In the genomic region with DNA sequence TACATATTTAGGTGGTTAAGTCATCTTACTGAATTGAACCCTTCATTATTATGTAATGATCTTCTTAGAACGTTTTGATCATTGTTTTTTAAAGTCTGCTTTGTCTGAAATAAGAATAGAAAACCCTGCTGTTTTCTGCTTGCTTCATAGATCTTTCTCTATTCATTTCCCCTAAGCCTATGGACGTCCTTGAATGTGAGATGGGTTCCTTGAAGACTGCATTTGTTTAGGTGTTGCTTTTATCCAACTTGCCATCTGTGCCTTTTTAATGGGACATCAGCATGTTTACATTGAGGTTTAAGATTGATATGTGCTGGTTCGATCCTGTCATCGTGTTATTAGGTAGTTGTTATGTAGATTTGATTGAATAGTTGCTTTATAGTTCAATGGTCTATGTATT, we compare ENCODE assay signal across 29 cellular contexts.
"Had no signal": no experiment of that assay in that cellular context is flagged by ENCODE, and none has a peak within 500 bp of the region (broad histone marks: within the 10 kb centered on the region; RNA-seq: fewer than 3 reads in every experiment).

No MANE protein-coding gene starts in this region.

- H3K27ac Mint-ChIP-seq: natural killer cell; nephron; neural progenitor cell; progenitor cell of endocrine pancreas; stimulated activated effector memory CD8-positive, alpha-beta T cell treated with anti-CD3 and anti-CD28 coated beads, Interleukin-12 subunit alpha, Interleukin-12 subunit beta, amount 100 ng/mL, for 72 hours; stimulated activated naive B cell treated with anti-CD40 and anti-IgM and Interleukin-4, amounts not matched to agents 10 μg/mL and 1 μg/mL and 100 μg/mL, for 72 hours; stimulated activated naive CD8-positive, alpha-beta T cell treated with anti-CD3 and anti-CD28 coated beads, Interleukin-15, Interleukin-2, amounts not matched to agents 100 ng/mL and 50 ng/mL, for 24 hours had no signal

- H3K27me3 ChIP-seq: neural progenitor cell, ovary, right lobe of liver, stomach, thyroid gland, tibial nerve, upper lobe of left lung, vagina had no signal

- DNase-seq: natural killer cell; occipital lobe; ovary; posterior cingulate gyrus; psoas muscle; right cardiac atrium; right lobe of liver; sigmoid colon; small intestine; stimulated activated CD4-positive, alpha-beta T cell treated with anti-CD3 and anti-CD28 coated beads, Interleukin-15, amount 100 ng/mL, for 24 hours; stimulated activated CD4-positive, alpha-beta T cell treated with anti-CD3 and anti-CD28 coated beads, Interleukin-2, amount 100 ng/mL, for 24 hours; stimulated activated CD4-positive, alpha-beta T cell treated with anti-CD3 and anti-CD28 coated beads, Interleukin-2, amount 100 ng/mL, for 48 hours; stimulated activated CD4-positive, alpha-beta T cell treated with anti-CD3 and anti-CD28 coated beads, Interleukin-4, amount 100 ng/mL, for 24 hours; stimulated activated naive B cell treated with anti-CD40 and anti-IgM and Interleukin-4, amounts not matched to agents 10 μg/mL and 1 μg/mL and 100 μg/mL, for 72 hours; stimulated activated naive CD4-positive, alpha-beta T cell treated with Interleukin-2 at 50 U/mL for 16 hours; stomach; thyroid gland; trophoblast cell; upper lobe of left lung had no signal

- H3K27me3 Mint-ChIP-seq: progenitor cell of endocrine pancreas had no signal

- H3K36me3 Mint-ChIP-seq: neural progenitor cell; stimulated activated effector memory CD8-positive, alpha-beta T cell treated with anti-CD3 and anti-CD28 coated beads, Interleukin-12 subunit alpha, Interleukin-12 subunit beta, amount 100 ng/mL, for 72 hours; stimulated activated naive B cell treated with anti-CD40 and anti-IgM and Interleukin-4, amounts not matched to agents 10 μg/mL and 1 μg/mL and 100 μg/mL, for 72 hours had no signal

- H3K27ac ChIP-seq: neural progenitor cell, ovary, parathyroid adenoma, psoas muscle, right lobe of liver, sigmoid colon, stomach, thoracic aorta, thyroid gland, tibial nerve, upper lobe of left lung, vagina had no signal

- H3K4me3 ChIP-seq: neural progenitor cell, ovary, psoas muscle, right lobe of liver, sigmoid colon, stomach, thoracic aorta, thyroid gland, tibial nerve, upper lobe of left lung, vagina had no signal

- H3K36me3 ChIP-seq: neural progenitor cell, ovary, right lobe of liver, sigmoid colon, stomach, thoracic aorta, thyroid gland, tibial nerve, upper lobe of left lung, vagina had no signal

- H3K4me1 ChIP-seq: neural progenitor cell, parathyroid adenoma, psoas muscle, right lobe of liver, sigmoid colon, stomach, tibial nerve, upper lobe of left lung, vagina had no signal

- H3K9me3 ChIP-seq: ovary, psoas muscle, right lobe of liver, sigmoid colon, thoracic aorta, thyroid gland, upper lobe of left lung, vagina had no signal

- H3K79me2 ChIP-seq: parathyroid adenoma had no signal

- H3K4me3 Mint-ChIP-seq: natural killer cell; nephron; neural progenitor cell; stimulated activated effector memory CD8-positive, alpha-beta T cell treated with anti-CD3 and anti-CD28 coated beads, Interleukin-12 subunit alpha, Interleukin-12 subunit beta, amount 100 ng/mL, for 72 hours; stimulated activated naive B cell treated with anti-CD40 and anti-IgM and Interleukin-4, amounts not matched to agents 10 μg/mL and 1 μg/mL and 100 μg/mL, for 72 hours; stimulated activated naive CD8-positive, alpha-beta T cell treated with anti-CD3 and anti-CD28 coated beads, Interleukin-15, Interleukin-2, amounts not matched to agents 100 ng/mL and 50 ng/mL, for 24 hours had no signal

- H3K4me2 ChIP-seq: neural progenitor cell had no signal

- H2AFZ ChIP-seq: neural progenitor cell, parathyroid adenoma had no signal

- H3K9ac ChIP-seq: neural progenitor cell, parathyroid adenoma had no signal

- FAIRE-seq: small intestine, urothelium cell line had no signal

- H3K4me1 Mint-ChIP-seq: natural killer cell; nephron; neural progenitor cell; stimulated activated effector memory CD8-positive, alpha-beta T cell treated with anti-CD3 and anti-CD28 coated beads, Interleukin-12 subunit alpha, Interleukin-12 subunit beta, amount 100 ng/mL, for 72 hours had no signal
